Comparison of ENCODE assay signal across 15 cellular contexts in genomic region chr11:64400096-64400495, GRCh38. TPM values are rescaled to one million over a fixed set of nuclear protein-coding genes. Genes with fewer than 3 reads are reported as not detected.
A peak's percentile ranks its signal among the peaks of the same experiment; 100 is the strongest.
DNase-seq lines count a peak whose midpoint lies in the region; ATAC-seq and TF ChIP-seq lines count a peak whose summit lies in the region.
"Had no signal": no experiment of that assay in that cellular context is flagged by ENCODE, and none has a peak within 500 bp of the region (broad histone marks: within the 10 kb centered on the region; RNA-seq: fewer than 3 reads in every experiment).

No MANE protein-coding gene starts in this region.

- H3K9ac ChIP-seq in adipocyte (ENCODE audit: low read length) = no peak overlapping the region

- peaks cover 21% of the 10 kb centered on the region for H3K27me3 ChIP-seq in adipocyte (replicated peaks; ENCODE audit: control insufficient read depth, insufficient read depth, low read length)
- H3K27me3 ChIP-seq: pancreas, vagina had no signal

- peaks cover 12% of the 10 kb centered on the region for H3K9me3 ChIP-seq in adipocyte (ENCODE audit: control insufficient read depth, low read length)
- H3K9me3 ChIP-seq: lower lobe of right lung, pancreas, vagina had no signal

- DNase-seq in AG10803 (ENCODE audit: low read depth) (peak; percentile 11), HT1080 (ENCODE audit: low read depth) (peak; percentile 18), adipocyte (ENCODE audit: low read depth) (peak; percentile 7), left lobe of liver (ENCODE audit: low spot score) (no peak), kidney glomerular epithelial cell (lab: John Stamatoyannopoulos, UW) (no peak), GDM1 (lab: John Stamatoyannopoulos, UW) (no peak), HEK293T (ENCODE audit: extremely low spot score) (no peak)
- no peak for DNase-seq in stimulated activated naive CD4-positive, alpha-beta T cell treated with Interleukin-2 at 50 U/mL for 16 hours (lab: John Stamatoyannopoulos, UW)
- DNase-seq: activated T-cell treated with anti-CD3 and anti-CD28 coated beads, Interleukin-2, amount 50 U/mL, for 24 hours; head of caudate nucleus; lower lobe of right lung; NCI-H1694 had no signal

- H3K4me1 ChIP-seq in adipocyte (ENCODE audit: control insufficient read depth, insufficient read depth, low read length) = peaks cover 16% of the 10 kb centered on the region
- H3K4me1 ChIP-seq: lower lobe of right lung, pancreas, vagina had no signal

- H3K4me3 ChIP-seq in AG10803 (ENCODE audit: low read length) (no peak overlapping the region), adipocyte (ENCODE audit: low read length) (no peak overlapping the region)
- H3K4me3 ChIP-seq: lower lobe of right lung, pancreas, SK-N-MC, vagina had no signal

- TF ChIP-seq CTCF in AG10803 (conservative IDR thresholded peaks at IDR 0.05; ENCODE audit: low read length) = no peak

- POLR2A ChIA-PET in HEK293T (lab: Yijun Ruan, JAX) = no interaction called here

- H3K36me3 ChIP-seq in adipocyte (ENCODE audit: control insufficient read depth, insufficient read depth, low read length, severe bottlenecking) = no peaks in the 10 kb centered on the region
- H3K36me3 ChIP-seq: lower lobe of right lung, pancreas, vagina had no signal

- CTCF ChIA-PET in HEK293T (lab: Yijun Ruan, JAX) = interaction anchor here (0.6 to 1.2 kb wide), 2 partner anchors 10 to 99 kb away, joined by 3 read pairs; no protein-coding TSS in a partner anchor

- ATAC-seq in left lobe of liver = peak; percentile 20

TF ChIP-seq in HEK293T, 16 proteins besides CTCF, POLR2A, EP300 and RAD21:
- TF ChIP-seq ZNF384 (IDR thresholded peaks at IDR 0.05) = no peak
- no peak for TF ChIP-seq L3MBTL2 (conservative IDR thresholded peaks at IDR 0.05)
- TF ChIP-seq CTBP1 (IDR thresholded peaks at IDR 0.05; ENCODE audit: borderline replicate concordance) = no peak
- TF ChIP-seq LEF1 (IDR thresholded peaks at IDR 0.05; ENCODE audit: borderline replicate concordance) = no peak
- TF ChIP-seq NFRKB (IDR thresholded peaks at IDR 0.05) = no peak
- TF ChIP-seq ELF4 (IDR thresholded peaks at IDR 0.05) = no peak
- no peak for TF ChIP-seq ARNT (IDR thresholded peaks at IDR 0.05)
- no peak for TF ChIP-seq FOXM1 (IDR thresholded peaks at IDR 0.05; ENCODE audit: borderline replicate concordance)
- no peak for TF ChIP-seq TARDBP (IDR thresholded peaks at IDR 0.05)
- TF ChIP-seq SUZ12 (IDR thresholded peaks at IDR 0.05) = no peak
- no peak for TF ChIP-seq SP1 (IDR thresholded peaks at IDR 0.05)
- TF ChIP-seq FOXK2 (IDR thresholded peaks at IDR 0.05) = no peak
- TF ChIP-seq FOXA1 (IDR thresholded peaks at IDR 0.05) = no peak
- TF ChIP-seq PKNOX1 (IDR thresholded peaks at IDR 0.05) = no peak
- TF ChIP-seq HDGF (IDR thresholded peaks at IDR 0.05; ENCODE audit: borderline replicate concordance) = no peak
- TF ChIP-seq BHLHE40 (IDR thresholded peaks at IDR 0.05; ENCODE audit: borderline replicate concordance) = no peak

RNA-seq across cellular contexts. Expression of gene RPS6KA4, which starts 41.1 kb away (rescaled TPM):
- total RNA-seq in HT1080 (2014; rRNA removed; shearing (Covaris generic)) = 86.9 and 95.7 TPM in 2 replicates
- 44.7 and 48.6 TPM in 2 replicates for polyA plus RNA-seq in HT1080 (2015; cell fraction: cytosol; rRNA removed)
- polyA plus RNA-seq in HT1080 (2015; cell fraction: nucleus; rRNA removed) = 62.1 and 65.8 TPM in 2 replicates
- total RNA-seq in left lobe of liver = 9.8 TPM

Comparison
In these comparisons a context has a peak if more than half of its experiments do, and no peak if none do; other contexts are left out.
1. DNase-seq: peak in AG10803 (single experiment), HT1080 (single experiment) and adipocyte (single experiment); none in left lobe of liver (single experiment), kidney glomerular epithelial cell (single experiment), stimulated activated naive CD4-positive, alpha-beta T cell treated with Interleukin-2 at 50 U/mL for 16 hours (single experiment), GDM1 (single experiment) and HEK293T (single experiment).